ENCODE assay signal across 8 cellular contexts in genomic region chr21:33490991-33491372, GRCh38. TPM values are rescaled to one million over a fixed set of nuclear protein-coding genes. Genes with fewer than 3 reads are reported as not detected.
DNase-seq lines count a peak whose midpoint lies in the region; ATAC-seq and TF ChIP-seq lines count a peak whose summit lies in the region.

No MANE protein-coding gene starts in this region.

- peak overlapping the region; percentile 61 for H3K9ac ChIP-seq in SK-N-SH

- no peak for TF ChIP-seq POLR2A in esophagus squamous epithelium (IDR thresholded peaks at IDR 0.05)
- no peak for TF ChIP-seq POLR2A in ovary (IDR thresholded peaks at IDR 0.05)

- TF ChIP-seq RAD21 in SK-N-SH (IDR thresholded peaks at IDR 0.05; ENCODE audit: low read length): no peak

- H3K9me2 ChIP-seq in SK-N-SH: no peaks in the 10 kb centered on the region

- H3K4me2 ChIP-seq in SK-N-SH: peak overlapping the region; percentile 82

- H3K27me3 ChIP-seq in SK-N-SH (ENCODE audit: insufficient read depth) (no peaks in the 10 kb centered on the region), esophagus squamous epithelium (no peaks in the 10 kb centered on the region), ovary (no peaks in the 10 kb centered on the region)

- TF ChIP-seq CTCF in SK-N-SH (IDR thresholded peaks at IDR 0.05): no peak
- no peak for TF ChIP-seq CTCF in esophagus squamous epithelium (IDR thresholded peaks at IDR 0.05)
- TF ChIP-seq CTCF in ovary (IDR thresholded peaks at IDR 0.05): no peak

- H3K9me3 ChIP-seq in SK-N-SH: no peaks in the 10 kb centered on the region
- no peaks in the 10 kb centered on the region for H3K9me3 ChIP-seq in esophagus squamous epithelium
- no peaks in the 10 kb centered on the region for H3K9me3 ChIP-seq in ovary

- H3F3A ChIP-seq in SK-N-SH (replicated peaks; ENCODE audit: insufficient read depth): peaks cover 9% of the 10 kb centered on the region

- no peaks in the 10 kb centered on the region for H4K20me1 ChIP-seq in SK-N-SH (ENCODE audit: insufficient read depth)

- CTCF ChIA-PET in SK-N-SH (lab: Yijun Ruan, JAX): interaction anchor here (1.6 to 3.8 kb wide), 2 partner anchors 11 to 115 kb away, joined by 6 to 15 read pairs; partner anchors contain the start of gene TMEM50B

- intact Hi-C loops in esophagus squamous epithelium (cut with DNase I) (no loop called here), ovary (cut with DNase I) (no loop called here)

- no peaks in the 10 kb centered on the region for H3K4me1 ChIP-seq in SK-N-SH (ENCODE audit: control insufficient read depth in 1 of 2, insufficient read depth in 2 of 2, low read depth in 1 of 2, low read length in 1 of 2)
- peaks cover 0 to 18% (median 7%) of the 10 kb centered on the region in 3 donors for H3K4me1 ChIP-seq in esophagus squamous epithelium
- no peaks in the 10 kb centered on the region for H3K4me1 ChIP-seq in ovary (ENCODE audit: insufficient read depth)

- POLR2A ChIA-PET in SK-N-SH (lab: Yijun Ruan, JAX): interaction anchor here (0.6 to 4.7 kb wide), 3 partner anchors 10 to 47 kb away, joined by 3 to 56 read pairs (median 3); partner anchors contain the start of gene TMEM50B

- peak; percentile 47 for DNase-seq in NCI-H510A treated with DMSO at 0.1 percent for 48 hours (lab: John Stamatoyannopoulos, UW)
- DNase-seq in NCI-H510A (lab: John Stamatoyannopoulos, UW): no peak
- DNase-seq in SK-N-SH: no peak
- no peak for DNase-seq in esophagus squamous epithelium (lab: John Stamatoyannopoulos, UW)
- no peak for DNase-seq in ovary
- DNase-seq in NCI-H128 (lab: John Stamatoyannopoulos, UW; ENCODE audit: unreplicated experiment): no peak
- no peak for DNase-seq in AG08395 (ENCODE audit: low spot score)

- no peaks in the 10 kb centered on the region for H3K79me2 ChIP-seq in SK-N-SH (ENCODE audit: insufficient read depth)

- H3K27ac ChIP-seq in SK-N-SH (ENCODE audit: low read depth in 2 of 2, low read length in 1 of 2): peak overlapping the region in 1 of 2 experiments; percentile 83; a peak in 1 of 4 replicates
- peak overlapping the region; percentile 78 to 90 (median 86) for H3K27ac ChIP-seq in esophagus squamous epithelium
- H3K27ac ChIP-seq in ovary: peak overlapping the region in 1 of 2 donors; percentile 55

- no peak for TF ChIP-seq EP300 in SK-N-SH (IDR thresholded peaks at IDR 0.05; ENCODE audit: borderline replicate concordance in 1 of 2, low read depth in 1 of 2, low read length in 1 of 2)
- TF ChIP-seq EP300 in ovary (IDR thresholded peaks at IDR 0.05): no peak

- H3K36me3 ChIP-seq in SK-N-SH (replicated peaks in 1 of 2; ENCODE audit: control insufficient read depth in 1 of 2, insufficient read depth in 2 of 2, low read length in 1 of 2): no peaks in the 10 kb centered on the region
- no peaks in the 10 kb centered on the region for H3K36me3 ChIP-seq in esophagus squamous epithelium
- H3K36me3 ChIP-seq in ovary: no peaks in the 10 kb centered on the region

- no peak for ATAC-seq in HG03025 (IDR thresholded peaks at IDR 0.05; ENCODE audit: low FRiP score, unreplicated experiment)

- WGBS in SK-N-SH (ENCODE audit: low lambda C conversion rate): 4% methylated on average over 11 of the region's 12 CpGs
- 11 to 13% methylated on average over 12 of the region's 12 CpGs for WGBS in esophagus squamous epithelium, 2 donors
- WGBS in ovary, 3 donors: 7 to 12% (median 8%) methylated on average over 12 of the region's 12 CpGs

- H2AFZ ChIP-seq in SK-N-SH (ENCODE audit: low read depth): peak overlapping the region; percentile 96

- H3K4me3 ChIP-seq in SK-N-SH (ENCODE audit: low read depth in 2 of 2, low read length in 1 of 2) (peak overlapping the region; percentile 67 to 81), esophagus squamous epithelium (peak overlapping the region; percentile 62 to 77 (median 74)), ovary (peak overlapping the region; percentile 48)

TF ChIP-seq in SK-N-SH, 30 proteins besides CTCF, POLR2A, EP300 and RAD21 (continues in another document):
- TF ChIP-seq FOXM1 (IDR thresholded peaks at IDR 0.05; ENCODE audit: low read depth) (no peak), SIN3A (IDR thresholded peaks at IDR 0.05; ENCODE audit: borderline replicate concordance, low read depth, low read length) (no peak), NRF1 (IDR thresholded peaks at IDR 0.05; ENCODE audit: low read depth, low read length) (no peak), GATA2 (CRISPR knock-in tag; IDR thresholded peaks at IDR 0.05) (no peak), TAF1 (IDR thresholded peaks at IDR 0.05; ENCODE audit: borderline replicate concordance, low read depth, low read length) (no peak), FOXJ3 (CRISPR knock-in tag; IDR thresholded peaks at IDR 0.05) (no peak), RFX5 (IDR thresholded peaks at IDR 0.05; ENCODE audit: low read length) (no peak), USF1 (IDR thresholded peaks at IDR 0.05; ENCODE audit: borderline replicate concordance, low read depth) (no peak), ELF1 (IDR thresholded peaks at IDR 0.05) (no peak)
- TF ChIP-seq, protein P1, sequence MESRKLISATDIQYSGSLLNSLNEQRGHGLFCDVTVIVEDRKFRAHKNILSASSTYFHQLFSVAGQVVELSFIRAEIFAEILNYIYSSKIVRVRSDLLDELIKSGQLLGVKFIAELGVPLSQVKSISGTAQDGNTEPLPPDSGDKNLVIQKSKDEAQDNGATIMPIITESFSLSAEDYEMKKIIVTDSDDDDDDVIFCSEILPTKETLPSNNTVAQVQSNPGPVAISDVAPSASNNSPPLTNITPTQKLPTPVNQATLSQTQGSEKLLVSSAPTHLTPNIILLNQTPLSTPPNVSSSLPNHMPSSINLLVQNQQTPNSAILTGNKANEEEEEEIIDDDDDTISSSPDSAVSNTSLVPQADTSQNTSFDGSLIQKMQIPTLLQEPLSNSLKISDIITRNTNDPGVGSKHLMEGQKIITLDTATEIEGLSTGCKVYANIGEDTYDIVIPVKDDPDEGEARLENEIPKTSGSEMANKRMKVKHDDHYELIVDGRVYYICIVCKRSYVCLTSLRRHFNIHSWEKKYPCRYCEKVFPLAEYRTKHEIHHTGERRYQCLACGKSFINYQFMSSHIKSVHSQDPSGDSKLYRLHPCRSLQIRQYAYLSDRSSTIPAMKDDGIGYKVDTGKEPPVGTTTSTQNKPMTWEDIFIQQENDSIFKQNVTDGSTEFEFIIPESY (IDR thresholded peaks at IDR 0.05; ENCODE audit: borderline replicate concordance, low read depth): no peak
- TF ChIP-seq, protein P2, sequence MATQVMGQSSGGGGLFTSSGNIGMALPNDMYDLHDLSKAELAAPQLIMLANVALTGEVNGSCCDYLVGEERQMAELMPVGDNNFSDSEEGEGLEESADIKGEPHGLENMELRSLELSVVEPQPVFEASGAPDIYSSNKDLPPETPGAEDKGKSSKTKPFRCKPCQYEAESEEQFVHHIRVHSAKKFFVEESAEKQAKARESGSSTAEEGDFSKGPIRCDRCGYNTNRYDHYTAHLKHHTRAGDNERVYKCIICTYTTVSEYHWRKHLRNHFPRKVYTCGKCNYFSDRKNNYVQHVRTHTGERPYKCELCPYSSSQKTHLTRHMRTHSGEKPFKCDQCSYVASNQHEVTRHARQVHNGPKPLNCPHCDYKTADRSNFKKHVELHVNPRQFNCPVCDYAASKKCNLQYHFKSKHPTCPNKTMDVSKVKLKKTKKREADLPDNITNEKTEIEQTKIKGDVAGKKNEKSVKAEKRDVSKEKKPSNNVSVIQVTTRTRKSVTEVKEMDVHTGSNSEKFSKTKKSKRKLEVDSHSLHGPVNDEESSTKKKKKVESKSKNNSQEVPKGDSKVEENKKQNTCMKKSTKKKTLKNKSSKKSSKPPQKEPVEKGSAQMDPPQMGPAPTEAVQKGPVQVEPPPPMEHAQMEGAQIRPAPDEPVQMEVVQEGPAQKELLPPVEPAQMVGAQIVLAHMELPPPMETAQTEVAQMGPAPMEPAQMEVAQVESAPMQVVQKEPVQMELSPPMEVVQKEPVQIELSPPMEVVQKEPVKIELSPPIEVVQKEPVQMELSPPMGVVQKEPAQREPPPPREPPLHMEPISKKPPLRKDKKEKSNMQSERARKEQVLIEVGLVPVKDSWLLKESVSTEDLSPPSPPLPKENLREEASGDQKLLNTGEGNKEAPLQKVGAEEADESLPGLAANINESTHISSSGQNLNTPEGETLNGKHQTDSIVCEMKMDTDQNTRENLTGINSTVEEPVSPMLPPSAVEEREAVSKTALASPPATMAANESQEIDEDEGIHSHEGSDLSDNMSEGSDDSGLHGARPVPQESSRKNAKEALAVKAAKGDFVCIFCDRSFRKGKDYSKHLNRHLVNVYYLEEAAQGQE (IDR thresholded peaks at IDR 0.05; ENCODE audit: low read depth, low read length): no peak

RNA-seq across cellular contexts. Expression of gene DNAJC28, which starts 0.5 kb away (rescaled TPM):
- polyA plus RNA-seq in SK-N-SH (2012; rRNA removed) (0.58 and 0.88 TPM in 2 replicates), ovary (1 to 10 TPM in 1 of 2 donors, under 1 TPM in 1; 0.62 to 2.6 TPM)
- 1.2 and 1.8 TPM in 2 replicates for polyA plus RNA-seq in SK-N-SH (2012; cell fraction: cytosol; rRNA removed)
- polyA plus RNA-seq in SK-N-SH (2012; cell fraction: nucleus; rRNA removed): 0.28 and 0.83 TPM in 2 replicates
- total RNA-seq in esophagus squamous epithelium (1 to 10 TPM in 3 of 4 donors, under 1 TPM in 1; 0.57 to 1.9 (median 1.6) TPM), ovary (1 to 10 TPM in 4 of 7 donors, under 1 TPM in 3; 0.34 to 1.7 (median 1.2) TPM)

RNA-seq across cellular contexts. Expression of gene TMEM50B, which starts 11.2 kb away (rescaled TPM):
- 27.3 and 41.3 TPM in 2 replicates for polyA plus RNA-seq in SK-N-SH (2012; rRNA removed)
- polyA plus RNA-seq in SK-N-SH (2012; cell fraction: cytosol; rRNA removed): 32.1 and 37.1 TPM in 2 replicates
- 82.0 and 121 TPM in 2 replicates for polyA plus RNA-seq in SK-N-SH (2012; cell fraction: nucleus; rRNA removed)
- total RNA-seq in esophagus squamous epithelium: 10 to 100 TPM; 18.3 to 48.1 (median 33.6) TPM
- total RNA-seq in ovary: 100 to 1,000 TPM in 1 of 7 donors, 10 to 100 TPM in 6; 58.9 to 122 (median 81.1) TPM
- polyA plus RNA-seq in ovary: 10 to 100 TPM; 50.1 to 75.4 TPM

RNA-seq across cellular contexts. Expression of gene GART, which starts 50.9 kb away (rescaled TPM):
- polyA plus RNA-seq in SK-N-SH (2012; rRNA removed) (17.3 and 26.8 TPM in 2 replicates), ovary (10 to 100 TPM; 17.5 to 57.5 TPM)
- 24.9 and 25.0 TPM in 2 replicates for polyA plus RNA-seq in SK-N-SH (2012; cell fraction: cytosol; rRNA removed)
- 29.6 and 53.5 TPM in 2 replicates for polyA plus RNA-seq in SK-N-SH (2012; cell fraction: nucleus; rRNA removed)
- total RNA-seq in esophagus squamous epithelium (100 to 1,000 TPM in 2 of 4 donors, 10 to 100 TPM in 2; 38.7 to 147 (median 88.7) TPM), ovary (10 to 100 TPM; 41.0 to 84.4 (median 51.9) TPM)

RNA-seq across cellular contexts. Expression of gene SON, which starts 51.9 kb away (rescaled TPM):
- polyA plus RNA-seq in SK-N-SH (2012; rRNA removed) (45.9 and 57.4 TPM in 2 replicates), ovary (100 to 1,000 TPM; 107 to 263 TPM)
- polyA plus RNA-seq in SK-N-SH (2012; cell fraction: cytosol; rRNA removed): 40.1 and 44.0 TPM in 2 replicates
- polyA plus RNA-seq in SK-N-SH (2012; cell fraction: nucleus; rRNA removed): 122 and 250 TPM in 2 replicates
- total RNA-seq in esophagus squamous epithelium (100 to 1,000 TPM; 124 to 265 (median 234) TPM), ovary (100 to 1,000 TPM; 216 to 351 (median 271) TPM)
